In genomic region chr13:42173789-42174343, GRCh38 we compare ENCODE assay signal across 21 cellular contexts.
"Had no signal": no experiment of that assay in that cellular context is flagged by ENCODE, and none has a peak within 500 bp of the region (broad histone marks: within the 10 kb centered on the region; RNA-seq: fewer than 3 reads in every experiment).

No MANE protein-coding gene starts in this region.

- H3K4me3 ChIP-seq: body of pancreas, gastrocnemius medialis, left ventricle myocardium inferior, sigmoid colon, spleen, thoracic aorta, upper lobe of left lung had no signal

- H3K9me3 Mint-ChIP-seq: activated CD4-positive, alpha-beta memory T cell treated with anti-CD3 and anti-CD28 coated beads, Interleukin-2, amount 10 ng/mL, durations not matched to agents 7 days and 5 days; activated naive CD8-positive, alpha-beta T cell treated with anti-CD3 and anti-CD28 coated beads, Interleukin-2, amount 10 ng/mL, durations not matched to agents 7 days and 5 days; activated T-cell treated with anti-CD3 and anti-CD28 coated beads, Interleukin-2, amount 50 U/mL, for 24 hours; activated T-helper 2 cell treated with anti-CD3 and anti-CD28 coated beads, Interferon-gamma antibody, Interleukin-2, Interleukin-4, amounts not matched to agents 10 μg/mL and 5 μg/mL and 100 μg/mL, durations not matched to agents 14 hours and 24 hours and 36 hours; naive thymus-derived CD8-positive, alpha-beta T cell; stimulated activated memory B cell treated with anti-CD40 and anti-IgM and Interleukin-4, amounts not matched to agents 10 μg/mL and 1 μg/mL and 100 μg/mL, for 72 hours had no signal

- H3K27ac Mint-ChIP-seq: activated CD4-positive, alpha-beta memory T cell treated with anti-CD3 and anti-CD28 coated beads, Interleukin-2, amount 10 ng/mL, durations not matched to agents 7 days and 5 days; activated naive CD8-positive, alpha-beta T cell treated with anti-CD3 and anti-CD28 coated beads, Interleukin-2, amount 10 ng/mL, durations not matched to agents 7 days and 5 days; activated T-cell treated with anti-CD3 and anti-CD28 coated beads, Interleukin-2, amount 50 U/mL, for 24 hours; activated T-helper 2 cell treated with anti-CD3 and anti-CD28 coated beads, Interferon-gamma antibody, Interleukin-2, Interleukin-4, amounts not matched to agents 10 μg/mL and 5 μg/mL and 100 μg/mL, durations not matched to agents 14 hours and 24 hours and 36 hours; stimulated activated memory B cell treated with anti-CD40 and anti-IgM and Interleukin-4, amounts not matched to agents 10 μg/mL and 1 μg/mL and 100 μg/mL, for 72 hours had no signal

- H3K4me1 Mint-ChIP-seq: activated CD4-positive, alpha-beta memory T cell treated with anti-CD3 and anti-CD28 coated beads, Interleukin-2, amount 10 ng/mL, durations not matched to agents 7 days and 5 days; stimulated activated memory B cell treated with anti-CD40 and anti-IgM and Interleukin-4, amounts not matched to agents 10 μg/mL and 1 μg/mL and 100 μg/mL, for 72 hours had no signal

- H3K27ac ChIP-seq: body of pancreas, gastrocnemius medialis, left ventricle myocardium inferior, neutrophil, parathyroid adenoma, sigmoid colon, spleen, thoracic aorta, upper lobe of left lung had no signal

- H3K36me3 Mint-ChIP-seq: stimulated activated memory B cell treated with anti-CD40 and anti-IgM and Interleukin-4, amounts not matched to agents 10 μg/mL and 1 μg/mL and 100 μg/mL, for 72 hours had no signal

- DNase-seq: activated CD4-positive, alpha-beta memory T cell treated with anti-CD3 and anti-CD28 coated beads, Interleukin-2, amount 10 ng/mL, durations not matched to agents 7 days and 5 days; activated CD4-positive, alpha-beta T cell treated with anti-CD3 and anti-CD28 coated beads for 4 hours; activated naive CD4-positive, alpha-beta T cell treated with Interleukin-2 at 50 U/mL for 16 hours; activated naive CD8-positive, alpha-beta T cell treated with anti-CD3 and anti-CD28 coated beads, Interleukin-2, amount 10 ng/mL, durations not matched to agents 7 days and 5 days; activated T-cell treated with anti-CD3 and anti-CD28 coated beads, Interleukin-2, amount 50 U/mL, for 24 hours; body of pancreas; gastrocnemius medialis; head of caudate nucleus; kidney glomerular epithelial cell; left ventricle myocardium inferior; mammary epithelial cell; naive thymus-derived CD8-positive, alpha-beta T cell; sigmoid colon; spleen; stimulated activated CD4-positive, alpha-beta T cell treated with anti-CD3 and anti-CD28 coated beads, Interleukin-4, amount 100 ng/mL, for 4 hours; upper lobe of left lung had no signal

- H3K36me3 ChIP-seq: gastrocnemius medialis, neutrophil had no signal

- H3K27me3 Mint-ChIP-seq: activated CD4-positive, alpha-beta memory T cell treated with anti-CD3 and anti-CD28 coated beads, Interleukin-2, amount 10 ng/mL, durations not matched to agents 7 days and 5 days; activated naive CD8-positive, alpha-beta T cell treated with anti-CD3 and anti-CD28 coated beads, Interleukin-2, amount 10 ng/mL, durations not matched to agents 7 days and 5 days; activated T-cell treated with anti-CD3 and anti-CD28 coated beads, Interleukin-2, amount 50 U/mL, for 24 hours; naive thymus-derived CD8-positive, alpha-beta T cell; stimulated activated memory B cell treated with anti-CD40 and anti-IgM and Interleukin-4, amounts not matched to agents 10 μg/mL and 1 μg/mL and 100 μg/mL, for 72 hours had no signal

- H3K4me3 Mint-ChIP-seq: activated CD4-positive, alpha-beta memory T cell treated with anti-CD3 and anti-CD28 coated beads, Interleukin-2, amount 10 ng/mL, durations not matched to agents 7 days and 5 days; activated naive CD8-positive, alpha-beta T cell treated with anti-CD3 and anti-CD28 coated beads, Interleukin-2, amount 10 ng/mL, durations not matched to agents 7 days and 5 days; activated T-cell treated with anti-CD3 and anti-CD28 coated beads, Interleukin-2, amount 50 U/mL, for 24 hours; naive thymus-derived CD8-positive, alpha-beta T cell; stimulated activated memory B cell treated with anti-CD40 and anti-IgM and Interleukin-4, amounts not matched to agents 10 μg/mL and 1 μg/mL and 100 μg/mL, for 72 hours had no signal

- H3K27me3 ChIP-seq: body of pancreas, gastrocnemius medialis, neutrophil, sigmoid colon, spleen, upper lobe of left lung had no signal

- H3K4me1 ChIP-seq: body of pancreas, gastrocnemius medialis, left ventricle myocardium inferior, parathyroid adenoma, sigmoid colon, spleen, upper lobe of left lung had no signal

- H3K79me2 ChIP-seq: parathyroid adenoma had no signal

- H3K9me3 ChIP-seq: body of pancreas, gastrocnemius medialis, left ventricle myocardium inferior, neutrophil, sigmoid colon, spleen, thoracic aorta, upper lobe of left lung had no signal

- H2AFZ ChIP-seq: parathyroid adenoma had no signal
